Comparison of ENCODE assay signal across 30 cellular contexts in the genomic region with DNA sequence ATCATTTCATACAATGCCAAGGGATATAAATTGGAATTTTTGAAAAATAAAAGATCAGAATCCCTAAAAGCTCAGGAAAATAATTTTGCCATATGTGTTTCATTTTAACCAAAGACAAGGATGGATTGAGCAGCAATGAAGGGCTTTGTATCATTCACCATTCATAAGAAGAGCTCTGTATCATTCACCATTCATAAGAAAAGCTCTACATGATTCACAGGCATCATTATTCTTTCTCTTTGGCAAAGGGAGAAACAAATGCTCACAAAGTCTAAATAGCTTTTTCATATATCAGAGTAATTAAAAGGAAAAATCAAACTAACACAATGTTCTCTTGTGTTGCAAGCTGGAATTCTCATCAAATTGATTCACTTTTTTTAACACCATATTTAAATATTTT.
"Had no signal": no experiment of that assay in that cellular context is flagged by ENCODE, and none has a peak within 500 bp of the region (broad histone marks: within the 10 kb centered on the region; RNA-seq: fewer than 3 reads in every experiment).

No MANE protein-coding gene starts in this region.

- DNase-seq: activated B cell treated with CpG ODN at 0.5 μM for 24 hours; activated CD4-positive, alpha-beta memory T cell treated with anti-CD3 and anti-CD28 coated beads for 36 hours; activated CD4-positive, alpha-beta T cell treated with anti-CD3 and anti-CD28 coated beads for 36 hours; activated CD4-positive, alpha-beta T cell treated with anti-CD3 and anti-CD28 coated beads, Interleukin-2, amount 10 ng/mL, durations not matched to agents 24 days and 14 days; activated CD8-positive, alpha-beta memory T cell treated with anti-CD3 and anti-CD28 coated beads, Interleukin-2, amount 10 ng/mL, durations not matched to agents 7 days and 5 days; activated CD8-positive, alpha-beta memory T cell treated with anti-CD3 and anti-CD28 coated beads, Interleukin-2, amount 50 U/mL, for 4 hours; activated CD8-positive, alpha-beta T cell treated with anti-CD3 and anti-CD28 coated beads, Interleukin-2, amount 10 ng/mL, durations not matched to agents 7 days and 5 days; activated effector memory CD4-positive, alpha-beta T cell treated with anti-CD3 and anti-CD28 coated beads, Interleukin-2, amount 50 U/mL, for 16 hours; activated naive CD4-positive, alpha-beta T cell treated with anti-CD3 and anti-CD28 coated beads for 36 hours; activated naive CD8-positive, alpha-beta T cell treated with anti-CD3 and anti-CD28 coated beads for 36 hours; activated naive CD8-positive, alpha-beta T cell treated with anti-CD3 and anti-CD28 coated beads, Interleukin-2, amount 50 U/mL, for 24 hours; activated T-cell treated with anti-CD3 and anti-CD28 coated beads, Interleukin-2, amount 50 U/mL, for 1 hour; activated T-cell treated with anti-CD3 and anti-CD28 coated beads, Interleukin-2, amount 50 U/mL, for 48 hours; adrenal gland; amygdala; aorta; body of pancreas; caudate nucleus; cortex of kidney; dermis blood vessel endothelial cell; effector CD4-positive, alpha-beta T cell; effector memory CD8-positive, alpha-beta T cell; erythroblast; foreskin keratinocyte; glutamatergic neuron; heart left ventricle; T-helper 1 cell; T-helper 17 cell; T1000; WERI-Rb-1 had no signal
